14 cellular contexts compared by ENCODE assay signal in the genomic region with DNA sequence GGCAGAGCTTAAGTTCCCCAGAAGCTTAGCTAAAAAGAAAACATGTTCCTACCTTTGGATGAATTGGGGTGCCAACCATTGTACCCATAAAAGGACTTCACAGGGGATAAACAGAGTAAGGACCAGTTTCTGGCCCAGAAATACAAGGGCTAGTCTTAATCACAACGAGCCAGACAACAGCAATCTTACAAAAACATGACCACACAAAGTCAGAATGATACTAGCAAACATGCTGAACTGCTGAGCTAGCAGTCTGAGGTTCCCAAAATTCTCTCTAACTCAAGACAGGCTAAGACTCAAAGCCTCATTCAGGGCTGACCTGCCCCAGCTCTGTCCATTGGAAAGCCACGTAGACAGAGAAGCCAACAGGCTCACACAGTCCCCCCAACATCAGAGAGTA. TPM values are rescaled to one million over a fixed set of nuclear protein-coding genes. Genes with fewer than 3 reads are reported as not detected.
DNase-seq lines count a peak whose midpoint lies in the region; ATAC-seq lines count a peak whose summit lies in the region.
"Had no signal": no experiment of that assay in that cellular context is flagged by ENCODE, and none has a peak within 500 bp of the region (broad histone marks: within the 10 kb centered on the region; RNA-seq: fewer than 3 reads in every experiment).

No MANE protein-coding gene starts in this region.

- H3K4me1 ChIP-seq in CD4-positive, alpha-beta memory T cell (ENCODE audit: insufficient read depth, low read length): no peaks in the 10 kb centered on the region
- H3K4me1 ChIP-seq: Caco-2, psoas muscle had no signal

- no peaks in the 10 kb centered on the region for H3K27me3 Mint-ChIP-seq in CD4-positive, alpha-beta memory T cell

- CTCF ChIA-PET in CD4-positive, alpha-beta memory T cell (lab: Charles Lee; ENCODE audit: partially characterized antibody): no interaction called here

- H3K4me3 Mint-ChIP-seq in CD4-positive, alpha-beta memory T cell: no peak overlapping the region

- peaks cover 0 to 2% of the 10 kb centered on the region in 2 donors for H3K36me3 Mint-ChIP-seq in CD4-positive, alpha-beta memory T cell
- H3K36me3 Mint-ChIP-seq: activated naive CD4-positive, alpha-beta T cell treated with anti-CD3 and anti-CD28 coated beads, Interleukin-2, amount 50 U/mL, for 72 hours had no signal

- no peak overlapping the region for H3K4me3 ChIP-seq in CD4-positive, alpha-beta memory T cell (ENCODE audit: low read length in 2 of 2)
- H3K4me3 ChIP-seq: psoas muscle had no signal

- H3K27ac Mint-ChIP-seq in CD4-positive, alpha-beta memory T cell: no peak overlapping the region

- peak; percentile 77 for ATAC-seq in GM18873 (IDR thresholded peaks at IDR 0.05; ENCODE audit: low FRiP score, unreplicated experiment)
- peak; percentile 72 for ATAC-seq in GM21528 (IDR thresholded peaks at IDR 0.05; ENCODE audit: low FRiP score, unreplicated experiment)
- ATAC-seq in HG03139 (IDR thresholded peaks at IDR 0.05; ENCODE audit: unreplicated experiment): peak; percentile 55
- ATAC-seq: psoas muscle had no signal

- no peaks in the 10 kb centered on the region for H3K9me3 Mint-ChIP-seq in CD4-positive, alpha-beta memory T cell
- H3K9me3 Mint-ChIP-seq: activated naive CD4-positive, alpha-beta T cell treated with anti-CD3 and anti-CD28 coated beads, Interleukin-2, amount 50 U/mL, for 72 hours had no signal

- POLR2A ChIA-PET in CD4-positive, alpha-beta memory T cell (lab: Charles Lee; ENCODE audit: partially characterized antibody): no interaction called here

- H3K27ac ChIP-seq in CD4-positive, alpha-beta memory T cell (ENCODE audit: low read depth, low read length): no peak overlapping the region
- H3K27ac ChIP-seq: psoas muscle had no signal

- intact Hi-C loops in CD4-positive, alpha-beta memory T cell (cut with micrococcal nuclease): no loop called here

- no peaks in the 10 kb centered on the region for H3K27me3 ChIP-seq in CD4-positive, alpha-beta memory T cell (ENCODE audit: insufficient read depth, low read length)

- peaks cover 6 to 36% (median 14%) of the 10 kb centered on the region in 4 donors for H3K4me1 Mint-ChIP-seq in CD4-positive, alpha-beta memory T cell

- no peaks in the 10 kb centered on the region for H3K36me3 ChIP-seq in CD4-positive, alpha-beta memory T cell (ENCODE audit: insufficient read depth, low read length)

- H3K9me3 ChIP-seq in CD4-positive, alpha-beta memory T cell (ENCODE audit: control insufficient read depth in 1 of 2, low read length in 2 of 2): no peaks in the 10 kb centered on the region
- H3K9me3 ChIP-seq: Caco-2, psoas muscle had no signal

- DNase-seq in globus pallidus (ENCODE audit: low spot score) (peak; percentile 7), dermis blood vessel endothelial cell (no peak), NCI-H524 treated with DMSO at 0.1 percent for 48 hours (lab: John Stamatoyannopoulos, UW) (no peak)
- no peak for DNase-seq in central memory CD4-positive, alpha-beta T cell
- DNase-seq in CD4-positive, alpha-beta memory T cell: no peak
- DNase-seq: activated CD4-positive, alpha-beta T cell treated with anti-CD3 and anti-CD28 coated beads, Interleukin-2, amount 50 U/mL, for 48 hours; Caco-2; NCI-H1436 treated with DMSO at 0.1 percent for 48 hours; psoas muscle; stimulated activated CD4-positive, alpha-beta T cell treated with anti-CD3 and anti-CD28 coated beads, Interleukin-4, amount 100 ng/mL, for 24 hours had no signal

RNA-seq across cellular contexts. Expression of gene ATP11C, which starts 40.3 kb away (rescaled TPM):
- 93.1 and 118 TPM in 2 replicates for total RNA-seq in dermis blood vessel endothelial cell
- 10 to 100 TPM; 23.9 to 25.6 TPM for total RNA-seq in CD4-positive, alpha-beta memory T cell
- 1 to 10 TPM; 3.4 to 5.9 TPM for polyA plus RNA-seq in CD4-positive, alpha-beta memory T cell
